ENCODE assay signal across 1 cellular context in the genomic region with DNA sequence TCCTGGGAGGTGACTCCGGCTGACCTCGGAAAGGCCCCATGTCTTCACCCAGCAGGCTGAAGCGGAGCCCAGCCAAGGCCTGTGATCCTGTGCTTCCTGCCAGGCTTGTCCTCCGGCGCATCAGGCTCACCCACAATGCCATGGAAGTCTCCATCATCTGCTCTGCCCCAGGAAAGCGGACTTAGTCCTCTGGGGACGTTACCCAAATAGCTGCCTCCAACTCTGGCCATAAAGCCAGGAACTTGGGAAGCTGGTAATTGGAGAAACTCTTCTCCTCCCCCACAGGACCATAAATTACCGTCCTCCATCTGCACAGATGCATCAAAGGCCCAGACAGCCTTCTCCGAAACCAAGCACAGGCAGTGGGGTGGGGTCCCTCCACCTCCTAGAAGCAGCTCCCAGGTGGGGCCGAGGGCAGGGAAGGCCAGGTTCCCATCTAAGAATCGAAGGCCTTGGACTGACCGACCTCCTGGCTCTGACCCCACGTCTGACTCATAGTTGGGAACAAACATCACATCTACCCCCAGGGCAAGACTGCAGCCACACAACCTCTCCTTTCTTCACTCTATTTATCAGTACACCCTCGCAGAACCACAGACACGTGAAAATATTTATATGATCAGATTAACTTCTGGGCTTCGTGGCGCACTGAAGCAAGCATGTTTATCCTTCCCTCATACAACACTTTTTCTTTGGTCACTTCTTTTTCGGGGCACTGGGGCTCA.
TF ChIP-seq lines count a peak whose summit lies in the region.

No MANE protein-coding gene starts in this region.

TF ChIP-seq in IMR-90, 13 proteins besides CTCF, POLR2A, EP300 and RAD21 (continued from another document):
- 0 out of 2 replicates have a peak, but pooled peaks have one; percentile 46 for TF ChIP-seq MXI1 (IDR thresholded peaks at IDR 0.05; ENCODE audit: borderline replicate concordance, low read depth, low read length)
- TF ChIP-seq, protein P1, sequence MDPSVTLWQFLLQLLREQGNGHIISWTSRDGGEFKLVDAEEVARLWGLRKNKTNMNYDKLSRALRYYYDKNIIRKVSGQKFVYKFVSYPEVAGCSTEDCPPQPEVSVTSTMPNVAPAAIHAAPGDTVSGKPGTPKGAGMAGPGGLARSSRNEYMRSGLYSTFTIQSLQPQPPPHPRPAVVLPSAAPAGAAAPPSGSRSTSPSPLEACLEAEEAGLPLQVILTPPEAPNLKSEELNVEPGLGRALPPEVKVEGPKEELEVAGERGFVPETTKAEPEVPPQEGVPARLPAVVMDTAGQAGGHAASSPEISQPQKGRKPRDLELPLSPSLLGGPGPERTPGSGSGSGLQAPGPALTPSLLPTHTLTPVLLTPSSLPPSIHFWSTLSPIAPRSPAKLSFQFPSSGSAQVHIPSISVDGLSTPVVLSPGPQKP (IDR thresholded peaks at IDR 0.05; ENCODE audit: borderline replicate concordance, low read depth, low read length): no peak
- TF ChIP-seq RCOR1 (IDR thresholded peaks at IDR 0.05; ENCODE audit: insufficient replicate concordance, low read length): no peak
- TF ChIP-seq FOS (IDR thresholded peaks at IDR 0.05; ENCODE audit: low read depth, low read length): peak; percentile 55
- peak; percentile 98 for TF ChIP-seq BHLHE40 (IDR thresholded peaks at IDR 0.05; ENCODE audit: low read depth, low read length)
- TF ChIP-seq RFX5 (IDR thresholded peaks at IDR 0.05; ENCODE audit: low read depth, low read length): no peak
- no peak for TF ChIP-seq CEBPB (IDR thresholded peaks at IDR 0.05; ENCODE audit: low read depth, low read length)
- TF ChIP-seq CHD1 (IDR thresholded peaks at IDR 0.05; ENCODE audit: low read depth, low read length): no peak
